ENCODE assay signal across 8 cellular contexts in the genomic region with DNA sequence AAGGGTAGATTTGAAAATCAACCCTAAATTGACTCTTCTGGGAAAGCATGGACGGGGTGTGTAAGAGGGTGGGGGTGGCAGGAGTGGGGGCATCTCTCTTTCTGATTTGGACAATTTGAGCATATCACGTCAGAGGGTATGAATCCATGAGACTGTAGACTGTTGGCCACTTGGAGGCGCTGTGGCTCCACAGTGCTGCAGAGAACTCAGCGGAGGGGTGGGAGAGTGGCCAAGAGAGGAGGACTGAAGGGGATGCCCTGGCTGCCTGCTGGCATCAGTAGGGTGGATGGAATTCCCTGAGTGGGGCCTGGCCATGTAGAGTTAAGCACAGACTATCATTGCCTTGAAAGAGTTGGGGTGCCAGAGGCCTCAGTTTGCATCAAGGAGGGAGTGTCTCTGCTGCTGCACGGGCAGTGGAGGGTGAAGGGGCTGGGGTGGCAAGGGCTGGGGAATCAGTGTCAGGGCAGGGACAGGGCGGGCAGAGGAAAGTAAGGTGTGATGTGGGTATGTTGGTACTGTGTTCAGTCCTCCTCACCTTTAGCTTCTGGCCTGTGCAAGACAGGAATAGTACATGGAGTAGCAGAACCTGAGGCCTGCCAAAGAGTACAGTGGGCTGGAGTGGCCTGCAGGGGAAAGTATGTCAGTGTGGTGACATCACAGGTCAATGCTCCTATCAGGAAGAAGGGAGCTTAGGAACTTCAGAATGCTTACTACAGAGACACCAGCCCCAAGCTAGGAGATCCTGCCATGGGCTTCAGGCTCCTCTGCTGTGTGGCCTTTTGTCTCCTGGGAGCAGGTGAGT.
DNase-seq lines count a peak whose midpoint lies in the region; ATAC-seq and TF ChIP-seq lines count a peak whose summit lies in the region.

No MANE protein-coding gene starts in this region.

- intact Hi-C loops in CD8-positive, alpha-beta T cell (cut with DNase I, micrococcal nuclease) = no loop called here
- intact Hi-C loops in activated CD8-positive, alpha-beta T cell treated with anti-CD3 and anti-CD28 coated beads for 36 hours (cut with micrococcal nuclease) = no loop called here
- intact Hi-C loops in head of caudate nucleus (cut with DNase I) = no loop called here
- intact Hi-C loops in prostate gland (cut with DNase I) = no loop called here
- intact Hi-C loops in cardiac septum (cut with DNase I) = no loop called here

- TF ChIP-seq CTCF in CD8-positive, alpha-beta T cell (IDR thresholded peaks at IDR 0.05) = peak; percentile 22
- TF ChIP-seq CTCF in activated CD8-positive, alpha-beta T cell treated with anti-CD3 and anti-CD28 coated beads for 36 hours (IDR thresholded peaks at IDR 0.05) = peak; percentile 61
- no peak for TF ChIP-seq CTCF in prostate gland (IDR thresholded peaks at IDR 0.05)

- CTCF ChIA-PET in CD8-positive, alpha-beta T cell (lab: Charles Lee) = interaction anchor here (0.6 kb wide), 1 partner anchor 575 kb away, joined by 3 read pairs; no protein-coding TSS in a partner anchor
- CTCF ChIA-PET in activated CD8-positive, alpha-beta T cell treated with anti-CD3 and anti-CD28 coated beads for 36 hours (lab: Charles Lee) = interaction anchor here (0.7 to 1.4 kb wide), 9 partner anchors 8 to 427 kb away, joined by 3 to 6 read pairs (median 3); no protein-coding TSS in a partner anchor

- no peaks in the 10 kb centered on the region for H3K4me1 ChIP-seq in CD8-positive, alpha-beta T cell (ENCODE audit: insufficient read depth, low read length)
- H3K4me1 ChIP-seq in thymus (ENCODE audit: control insufficient read depth, insufficient read depth, low read length) (peaks cover 17% of the 10 kb centered on the region), prostate gland (replicated peaks) (no peaks in the 10 kb centered on the region)

- TF ChIP-seq RAD21 in Ishikawa (IDR thresholded peaks at IDR 0.05; ENCODE audit: low read depth) = peak; percentile 61

- POLR2A ChIA-PET in CD8-positive, alpha-beta T cell (lab: Charles Lee) = interaction anchor here (1.4 kb wide), 1 partner anchor 407 kb away, joined by 13 read pairs; no protein-coding TSS in a partner anchor
- POLR2A ChIA-PET in activated CD8-positive, alpha-beta T cell treated with anti-CD3 and anti-CD28 coated beads for 36 hours (lab: Charles Lee) = no interaction called here

- no peak overlapping the region for H3K27ac ChIP-seq in CD8-positive, alpha-beta T cell (ENCODE audit: low read depth, low read length)
- H3K27ac ChIP-seq in thymus (ENCODE audit: low read depth) (peak overlapping the region; percentile 43), prostate gland (no peak overlapping the region)

- 36% methylated on average over 6 of the region's 6 CpGs for WGBS in thymus
- 70% methylated on average over 6 of the region's 6 CpGs for WGBS in prostate gland

- no peaks in the 10 kb centered on the region for H3K27me3 ChIP-seq in CD8-positive, alpha-beta T cell (ENCODE audit: insufficient read depth, low read length)
- H3K27me3 ChIP-seq in thymus (ENCODE audit: control insufficient read depth, insufficient read depth) (no peaks in the 10 kb centered on the region), prostate gland (replicated peaks; ENCODE audit: insufficient read depth) (no peaks in the 10 kb centered on the region)

- H3K27me3 Mint-ChIP-seq in CD8-positive, alpha-beta T cell (ENCODE audit: low read depth) = no peaks in the 10 kb centered on the region
- no peaks in the 10 kb centered on the region for H3K27me3 Mint-ChIP-seq in activated CD8-positive, alpha-beta T cell treated with anti-CD3 and anti-CD28 coated beads for 36 hours

- H3K27ac Mint-ChIP-seq in CD8-positive, alpha-beta T cell = no peak overlapping the region
- H3K27ac Mint-ChIP-seq in activated CD8-positive, alpha-beta T cell treated with anti-CD3 and anti-CD28 coated beads for 36 hours = peak overlapping the region; percentile 30

- H3K9me3 Mint-ChIP-seq in CD8-positive, alpha-beta T cell = no peaks in the 10 kb centered on the region
- no peaks in the 10 kb centered on the region for H3K9me3 Mint-ChIP-seq in activated CD8-positive, alpha-beta T cell treated with anti-CD3 and anti-CD28 coated beads for 36 hours

- DNase-seq in CD8-positive, alpha-beta T cell = peak in 4 of 7 experiments; percentile 31 to 54 (median 45)
- DNase-seq in activated CD8-positive, alpha-beta T cell treated with anti-CD3 and anti-CD28 coated beads for 36 hours = peak; percentile 70
- DNase-seq in head of caudate nucleus (peak in 24 of 42 donors; percentile 17 to 72 (median 46)), prostate gland (ENCODE audit: low spot score) (no peak), cardiac septum (ENCODE audit: low spot score) (no peak), NCI-H2107 (lab: John Stamatoyannopoulos, UW) (no peak)

- peak; percentile 77 for ATAC-seq in CD8-positive, alpha-beta T cell
- ATAC-seq in activated CD8-positive, alpha-beta T cell treated with anti-CD3 and anti-CD28 coated beads for 36 hours = peak; percentile 81

- peak overlapping the region; percentile 46 for H3K4me3 Mint-ChIP-seq in CD8-positive, alpha-beta T cell
- peak overlapping the region; percentile 47 for H3K4me3 Mint-ChIP-seq in activated CD8-positive, alpha-beta T cell treated with anti-CD3 and anti-CD28 coated beads for 36 hours

- no peak overlapping the region for H3K4me3 ChIP-seq in CD8-positive, alpha-beta T cell (ENCODE audit: low read depth, low read length)
- H3K4me3 ChIP-seq in thymus (ENCODE audit: low read length) (no peak overlapping the region), prostate gland (no peak overlapping the region)

- no peaks in the 10 kb centered on the region for H3K36me3 Mint-ChIP-seq in CD8-positive, alpha-beta T cell
- H3K36me3 Mint-ChIP-seq in activated CD8-positive, alpha-beta T cell treated with anti-CD3 and anti-CD28 coated beads for 36 hours (ENCODE audit: low read depth) = no peaks in the 10 kb centered on the region

- no peak for TF ChIP-seq EP300 in Ishikawa (IDR thresholded peaks at IDR 0.05; ENCODE audit: borderline replicate concordance)

- TF ChIP-seq POLR2A in prostate gland (IDR thresholded peaks at IDR 0.05) = no peak

- H3K36me3 ChIP-seq in CD8-positive, alpha-beta T cell (ENCODE audit: insufficient read depth, low read length) = no peaks in the 10 kb centered on the region
- H3K36me3 ChIP-seq in thymus (ENCODE audit: control insufficient read depth, insufficient read depth) = no peaks in the 10 kb centered on the region
- H3K36me3 ChIP-seq in prostate gland = no peaks in the 10 kb centered on the region

- no peaks in the 10 kb centered on the region for H3K4me1 Mint-ChIP-seq in CD8-positive, alpha-beta T cell (ENCODE audit: low read depth)
- H3K4me1 Mint-ChIP-seq in activated CD8-positive, alpha-beta T cell treated with anti-CD3 and anti-CD28 coated beads for 36 hours (ENCODE audit: low read depth) = no peaks in the 10 kb centered on the region

- H3K9me3 ChIP-seq in CD8-positive, alpha-beta T cell (ENCODE audit: low read length) = no peaks in the 10 kb centered on the region
- H3K9me3 ChIP-seq in thymus (ENCODE audit: control insufficient read depth) (no peaks in the 10 kb centered on the region), prostate gland (no peaks in the 10 kb centered on the region)

TF ChIP-seq in Ishikawa, 13 proteins besides CTCF, POLR2A, EP300 and RAD21:
- TF ChIP-seq, protein P1, sequence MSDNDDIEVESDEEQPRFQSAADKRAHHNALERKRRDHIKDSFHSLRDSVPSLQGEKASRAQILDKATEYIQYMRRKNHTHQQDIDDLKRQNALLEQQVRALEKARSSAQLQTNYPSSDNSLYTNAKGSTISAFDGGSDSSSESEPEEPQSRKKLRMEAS (IDR thresholded peaks at IDR 0.05) = no peak
- TF ChIP-seq TEAD4 (IDR thresholded peaks at IDR 0.05) = no peak
- TF ChIP-seq, protein P2, sequence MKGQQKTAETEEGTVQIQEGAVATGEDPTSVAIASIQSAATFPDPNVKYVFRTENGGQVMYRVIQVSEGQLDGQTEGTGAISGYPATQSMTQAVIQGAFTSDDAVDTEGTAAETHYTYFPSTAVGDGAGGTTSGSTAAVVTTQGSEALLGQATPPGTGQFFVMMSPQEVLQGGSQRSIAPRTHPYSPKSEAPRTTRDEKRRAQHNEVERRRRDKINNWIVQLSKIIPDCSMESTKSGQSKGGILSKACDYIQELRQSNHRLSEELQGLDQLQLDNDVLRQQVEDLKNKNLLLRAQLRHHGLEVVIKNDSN (IDR thresholded peaks at IDR 0.05) = no peak
- no peak for TF ChIP-seq YY1 (IDR thresholded peaks at IDR 0.05; ENCODE audit: low read depth)

Comparison
In these comparisons a context has a peak if more than half of its experiments do, and no peak if none do; other contexts are left out.
1. DNase-seq: peak in CD8-positive, alpha-beta T cell (4 of 7), activated CD8-positive, alpha-beta T cell treated with anti-CD3 and anti-CD28 coated beads for 36 hours (single experiment) and head of caudate nucleus (24 of 42); none in prostate gland (single experiment), cardiac septum (single experiment) and NCI-H2107 (single experiment).
2. CTCF ChIP-seq: peak in CD8-positive, alpha-beta T cell (single experiment) and activated CD8-positive, alpha-beta T cell treated with anti-CD3 and anti-CD28 coated beads for 36 hours (single experiment); none in prostate gland (0 of 4).